Comparison of ENCODE assay signal across 27 cellular contexts in genomic region chr16:49747654-49748053, GRCh38.
"Had no signal": no experiment of that assay in that cellular context is flagged by ENCODE, and none has a peak within 500 bp of the region (broad histone marks: within the 10 kb centered on the region; RNA-seq: fewer than 3 reads in every experiment).

No MANE protein-coding gene starts in this region.

- H3K9me3 ChIP-seq: ascending aorta, esophagus muscularis mucosa, gastrocnemius medialis had no signal

- H3K4me3 Mint-ChIP-seq: activated CD4-positive, alpha-beta memory T cell treated with anti-CD3 and anti-CD28 coated beads for 36 hours; activated CD4-positive, alpha-beta T cell treated with anti-CD3 and anti-CD28 coated beads for 36 hours; activated CD4-positive, alpha-beta T cell treated with anti-CD3 and anti-CD28 coated beads, Interleukin-2, amount 10 ng/mL, durations not matched to agents 24 days and 14 days; activated CD8-positive, alpha-beta T cell treated with anti-CD3 and anti-CD28 coated beads, Interleukin-2, amount 10 ng/mL, durations not matched to agents 7 days and 5 days; activated naive CD8-positive, alpha-beta T cell treated with anti-CD3 and anti-CD28 coated beads for 36 hours; activated naive CD8-positive, alpha-beta T cell treated with anti-CD3 and anti-CD28 coated beads, Interleukin-2, amount 50 U/mL, for 24 hours; activated T-cell treated with anti-CD3 and anti-CD28 coated beads, Interleukin-2, amount 50 U/mL, for 24 hours; activated T-cell treated with anti-CD3 and anti-CD28 coated beads, Interleukin-2, amount 50 U/mL, for 72 hours; brain; central memory CD8-positive, alpha-beta T cell; dendritic cell treated with granulocyte-macrophage colony-stimulating factor and Interleukin-4, amounts not matched to agents 40 ng/mL and 50 ng/mL, for 4 days had no signal

- H3K4me1 Mint-ChIP-seq: activated CD4-positive, alpha-beta T cell treated with anti-CD3 and anti-CD28 coated beads for 36 hours; activated CD4-positive, alpha-beta T cell treated with anti-CD3 and anti-CD28 coated beads, Interleukin-2, amount 10 ng/mL, durations not matched to agents 24 days and 14 days; central memory CD8-positive, alpha-beta T cell had no signal

- H3K4me3 ChIP-seq: ascending aorta, coronary artery, dorsolateral prefrontal cortex, esophagus muscularis mucosa, gastrocnemius medialis had no signal

- H3K27me3 ChIP-seq: ascending aorta, esophagus muscularis mucosa, gastrocnemius medialis had no signal

- H3K27ac ChIP-seq: ascending aorta, coronary artery, dorsolateral prefrontal cortex, esophagus muscularis mucosa, foreskin keratinocyte, gastrocnemius medialis had no signal

- H3K36me3 ChIP-seq: ascending aorta, esophagus muscularis mucosa, gastrocnemius medialis had no signal

- ATAC-seq: activated CD8-positive, alpha-beta T cell treated with anti-CD3 and anti-CD28 coated beads, Interleukin-2, amount 10 ng/mL, durations not matched to agents 7 days and 5 days; gastrocnemius medialis had no signal

- H3K27ac Mint-ChIP-seq: activated CD4-positive, alpha-beta memory T cell treated with anti-CD3 and anti-CD28 coated beads for 36 hours; activated CD4-positive, alpha-beta T cell treated with anti-CD3 and anti-CD28 coated beads for 36 hours; activated CD4-positive, alpha-beta T cell treated with anti-CD3 and anti-CD28 coated beads, Interleukin-2, amount 10 ng/mL, durations not matched to agents 24 days and 14 days; activated CD8-positive, alpha-beta T cell treated with anti-CD3 and anti-CD28 coated beads, Interleukin-2, amount 10 ng/mL, durations not matched to agents 7 days and 5 days; activated naive CD8-positive, alpha-beta T cell treated with anti-CD3 and anti-CD28 coated beads for 36 hours; activated T-cell treated with anti-CD3 and anti-CD28 coated beads, Interleukin-2, amount 50 U/mL, for 24 hours; activated T-cell treated with anti-CD3 and anti-CD28 coated beads, Interleukin-2, amount 50 U/mL, for 72 hours; dendritic cell treated with granulocyte-macrophage colony-stimulating factor and Interleukin-4, amounts not matched to agents 40 ng/mL and 50 ng/mL, for 4 days had no signal

- H3K4me1 ChIP-seq: ascending aorta, foreskin keratinocyte had no signal

- H3K27me3 Mint-ChIP-seq: activated CD4-positive, alpha-beta T cell treated with anti-CD3 and anti-CD28 coated beads, Interleukin-2, amount 10 ng/mL, durations not matched to agents 24 days and 14 days had no signal

- H3K36me3 Mint-ChIP-seq: activated CD4-positive, alpha-beta memory T cell treated with anti-CD3 and anti-CD28 coated beads for 36 hours; activated naive CD8-positive, alpha-beta T cell treated with anti-CD3 and anti-CD28 coated beads for 36 hours; brain had no signal

- H3K9me3 Mint-ChIP-seq: activated CD4-positive, alpha-beta memory T cell treated with anti-CD3 and anti-CD28 coated beads for 36 hours; activated CD4-positive, alpha-beta T cell treated with anti-CD3 and anti-CD28 coated beads, Interleukin-2, amount 10 ng/mL, durations not matched to agents 24 days and 14 days; activated naive CD8-positive, alpha-beta T cell treated with anti-CD3 and anti-CD28 coated beads for 36 hours; activated naive CD8-positive, alpha-beta T cell treated with anti-CD3 and anti-CD28 coated beads, Interleukin-2, amount 50 U/mL, for 24 hours; activated T-cell treated with anti-CD3 and anti-CD28 coated beads, Interleukin-2, amount 50 U/mL, for 24 hours; activated T-cell treated with anti-CD3 and anti-CD28 coated beads, Interleukin-2, amount 50 U/mL, for 72 hours; central memory CD8-positive, alpha-beta T cell; dendritic cell treated with granulocyte-macrophage colony-stimulating factor and Interleukin-4, amounts not matched to agents 40 ng/mL and 50 ng/mL, for 4 days had no signal

- DNase-seq: activated CD4-positive, alpha-beta T cell treated with anti-CD3 and anti-CD28 coated beads, Interleukin-2, amount 10 ng/mL, durations not matched to agents 24 days and 14 days; activated CD4-positive, CD25-positive, alpha-beta regulatory T cell; activated CD4-positive, CD25-positive, alpha-beta regulatory T cell treated with anti-CD3 and anti-CD28 coated beads, Interleukin-2, amount 50 U/mL, for 72 hours; activated CD8-positive, alpha-beta memory T cell treated with anti-CD3 and anti-CD28 coated beads, Interleukin-2, amount 50 U/mL, for 48 hours; activated CD8-positive, alpha-beta T cell treated with anti-CD3 and anti-CD28 coated beads, Interleukin-2, amount 10 ng/mL, durations not matched to agents 7 days and 5 days; activated gamma-delta T cell; activated naive CD4-positive, alpha-beta T cell; activated naive CD4-positive, alpha-beta T cell treated with anti-CD3 and anti-CD28 coated beads, Interleukin-2, amount 50 U/mL, for 16 hours; activated T-cell treated with anti-CD3 and anti-CD28 coated beads for 4 hours; activated T-cell treated with anti-CD3 and anti-CD28 coated beads, Interleukin-2, amount 50 U/mL, for 24 hours; dorsolateral prefrontal cortex; effector memory CD4-positive, alpha-beta T cell; erythroblast; gastrocnemius medialis; T-helper 2 cell had no signal
